In the genomic region with DNA sequence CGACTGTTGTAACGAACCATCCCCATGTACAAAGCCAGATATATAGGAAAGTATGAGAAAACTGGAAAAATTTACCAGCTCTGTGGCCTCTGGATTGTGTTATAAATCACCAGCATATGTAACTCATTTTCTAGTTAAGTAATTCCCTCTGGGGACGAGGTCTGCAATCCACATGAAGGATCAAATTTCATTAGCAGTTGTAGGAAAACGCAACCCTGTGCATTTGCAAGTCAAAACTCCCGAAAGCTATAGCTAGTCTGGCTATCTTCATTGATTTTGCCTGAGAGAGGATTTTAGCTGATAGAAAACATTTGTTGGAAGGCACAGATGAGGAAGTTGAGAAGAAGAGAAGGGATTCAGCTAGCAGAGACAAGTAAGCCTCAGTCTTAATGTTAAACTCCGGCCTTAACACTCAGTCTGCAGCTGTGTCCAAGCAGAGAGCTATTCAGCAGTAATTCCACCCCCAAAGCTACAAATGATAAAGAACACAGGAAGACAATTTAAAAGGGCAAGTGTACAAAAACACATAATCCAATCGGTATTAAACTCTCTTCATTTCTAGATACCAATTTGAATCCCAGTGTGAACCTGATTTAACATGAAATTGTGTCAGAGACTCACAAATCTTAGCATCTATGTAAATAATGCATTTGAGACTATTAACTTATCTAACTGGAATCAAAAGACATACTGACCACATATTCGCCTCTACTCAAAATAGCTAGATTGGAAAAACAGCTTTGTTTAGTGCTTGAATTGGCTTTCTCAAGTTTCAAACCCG, we compare ENCODE assay signal across 9 cellular contexts. TPM values are rescaled to one million over a fixed set of nuclear protein-coding genes. Genes with fewer than 3 reads are reported as not detected.
DNase-seq lines count a peak whose midpoint lies in the region; ATAC-seq and TF ChIP-seq lines count a peak whose summit lies in the region.
"Had no signal": no experiment of that assay in that cellular context is flagged by ENCODE, and none has a peak within 500 bp of the region (broad histone marks: within the 10 kb centered on the region; RNA-seq: fewer than 3 reads in every experiment).

No MANE protein-coding gene starts in this region.

- H3K27me3 Mint-ChIP-seq in activated CD4-positive, alpha-beta T cell treated with anti-CD3 and anti-CD28 coated beads for 36 hours: no peaks in the 10 kb centered on the region
- H3K27me3 Mint-ChIP-seq: activated B cell treated with CpG ODN at 0.5 μM for 24 hours had no signal

- CTCF ChIA-PET in Panc1 (lab: Charles Lee): interaction anchor here (0.5 to 1.3 kb wide), 4 partner anchors 11 to 195 kb away, joined by 3 to 5 read pairs (median 4); no protein-coding TSS in a partner anchor
- CTCF ChIA-PET in activated CD4-positive, alpha-beta T cell treated with anti-CD3 and anti-CD28 coated beads for 36 hours (lab: Charles Lee): interaction anchor here (0.6 to 2.8 kb wide), 14 partner anchors 8 to 588 kb away, joined by 3 to 14 read pairs (median 4); no protein-coding TSS in a partner anchor

- no peak for TF ChIP-seq CTCF in Panc1 (IDR thresholded peaks at IDR 0.05)
- TF ChIP-seq CTCF in fibroblast of mammary gland (conservative IDR thresholded peaks at IDR 0.05; ENCODE audit: control insufficient read depth, insufficient read depth, low read depth, low read length): no peak

- H3K9me3 ChIP-seq in Panc1 (ENCODE audit: control insufficient read depth, insufficient read depth, low read depth, low read length): no peaks in the 10 kb centered on the region

- POLR2A ChIA-PET in Panc1 (lab: Charles Lee): interaction anchor here (0.7 kb wide), 1 partner anchor 76 kb away, joined by 3 read pairs; no protein-coding TSS in a partner anchor
- POLR2A ChIA-PET in activated CD4-positive, alpha-beta T cell treated with anti-CD3 and anti-CD28 coated beads for 36 hours (lab: Charles Lee): interaction anchor here (0.6 to 2.3 kb wide), 9 partner anchors 26 to 1036 kb away, joined by 3 to 20 read pairs (median 4); a partner anchor contains a TSS

- no peak overlapping the region for H3K4me3 Mint-ChIP-seq in activated CD4-positive, alpha-beta T cell treated with anti-CD3 and anti-CD28 coated beads for 36 hours
- H3K4me3 Mint-ChIP-seq: activated B cell treated with CpG ODN at 0.5 μM for 24 hours had no signal

- H3K9me3 Mint-ChIP-seq in activated CD4-positive, alpha-beta T cell treated with anti-CD3 and anti-CD28 coated beads for 36 hours (ENCODE audit: low read depth): no peaks in the 10 kb centered on the region
- H3K9me3 Mint-ChIP-seq: activated B cell treated with CpG ODN at 0.5 μM for 24 hours had no signal

- no peaks in the 10 kb centered on the region for H3K27me3 ChIP-seq in Panc1 (ENCODE audit: control insufficient read depth, insufficient read depth, low read length)

- no TSS peak for BruUV-seq in Panc1 (replicated peaks; lab: Mats Ljungman, UMichigan)

- no peak overlapping the region for H3K27ac Mint-ChIP-seq in activated CD4-positive, alpha-beta T cell treated with anti-CD3 and anti-CD28 coated beads for 36 hours
- H3K27ac Mint-ChIP-seq: activated B cell treated with CpG ODN at 0.5 μM for 24 hours had no signal

- H3K4me1 ChIP-seq in Panc1 (ENCODE audit: control insufficient read depth, insufficient read depth, low read length): peaks cover 33% of the 10 kb centered on the region

- peak overlapping the region; percentile 99 for H3K27ac ChIP-seq in Panc1 (ENCODE audit: low read length)

- peaks cover 44% of the 10 kb centered on the region for H3K4me1 Mint-ChIP-seq in activated CD4-positive, alpha-beta T cell treated with anti-CD3 and anti-CD28 coated beads for 36 hours

- H3K36me3 ChIP-seq in Panc1 (ENCODE audit: control insufficient read depth, insufficient read depth, low read length): no peaks in the 10 kb centered on the region

- ATAC-seq in HG03108 (IDR thresholded peaks at IDR 0.05; ENCODE audit: unreplicated experiment): peak; percentile 28
- peak; percentile 41 for ATAC-seq in Panc1
- ATAC-seq in activated CD4-positive, alpha-beta T cell treated with anti-CD3 and anti-CD28 coated beads for 36 hours: no peak
- no peak for ATAC-seq in HG03439 (IDR thresholded peaks at IDR 0.05; ENCODE audit: unreplicated experiment)

- intact Hi-C loops in Panc1 (cut with micrococcal nuclease; ENCODE audit: unreplicated experiment): no loop called here
- intact Hi-C loops in activated CD4-positive, alpha-beta T cell treated with anti-CD3 and anti-CD28 coated beads for 36 hours (cut with DNase I, micrococcal nuclease): loop anchor here (1.0 to 10.0 kb wide), 8 partner anchors 30 to 803 kb away; a partner anchor contains a TSS

- peaks cover 27% of the 10 kb centered on the region for H3K36me3 Mint-ChIP-seq in activated CD4-positive, alpha-beta T cell treated with anti-CD3 and anti-CD28 coated beads for 36 hours (ENCODE audit: low read depth)

- in situ Hi-C loops in Panc1 (cut with HindIII; ENCODE audit: low pct_unique_long_range_greater_than_20kb, low sequenced_read_pairs): no loop called here

- DNase-seq in DMS 273 treated with DMSO at 0.1 percent for 48 hours (lab: John Stamatoyannopoulos, UW) (peak; percentile 52), Panc1 (ENCODE audit: low read depth, low spot score) (no peak), fibroblast of mammary gland (ENCODE audit: low read depth) (peak; percentile 96), pons (ENCODE audit: low spot score) (peak; percentile 80)
- no peak for DNase-seq in activated CD4-positive, alpha-beta T cell treated with anti-CD3 and anti-CD28 coated beads for 36 hours
- DNase-seq in stimulated activated CD4-positive, alpha-beta T cell treated with anti-CD3 and anti-CD28 coated beads, Interleukin-15, amount 100 ng/mL, for 24 hours: no peak
- DNase-seq: activated B cell treated with CpG ODN at 0.5 μM for 24 hours had no signal

- H3K4me3 ChIP-seq in Panc1 (ENCODE audit: low read depth in 2 of 2, low read length in 2 of 2) (peak overlapping the region; percentile 66 to 72), fibroblast of mammary gland (ENCODE audit: control insufficient read depth, low read depth, low read length) (peak overlapping the region; percentile 100)

RNA-seq across cellular contexts. Expression of a gene that starts 54.2 kb away (rescaled TPM):
- total RNA-seq in Panc1 (2021; ENCODE audit: unreplicated experiment): 50.5 TPM
- 40.1 TPM for polyA plus RNA-seq in Panc1 (2012; ENCODE audit: insufficient read length)
- 10 to 100 TPM; 49.4 to 64.4 TPM for total RNA-seq in activated CD4-positive, alpha-beta T cell treated with anti-CD3 and anti-CD28 coated beads for 36 hours

Comparison
In these comparisons a context has a peak if more than half of its experiments do, and no peak if none do; other contexts are left out.
1. DNase-seq: peak in DMS 273 treated with DMSO at 0.1 percent for 48 hours (single experiment), fibroblast of mammary gland (single experiment) and pons (single experiment); none in Panc1 (single experiment), activated CD4-positive, alpha-beta T cell treated with anti-CD3 and anti-CD28 coated beads for 36 hours (single experiment) and stimulated activated CD4-positive, alpha-beta T cell treated with anti-CD3 and anti-CD28 coated beads, Interleukin-15, amount 100 ng/mL, for 24 hours (single experiment).
2. ATAC-seq: peak in HG03108 (single experiment) and Panc1 (single experiment); none in activated CD4-positive, alpha-beta T cell treated with anti-CD3 and anti-CD28 coated beads for 36 hours (single experiment) and HG03439 (single experiment).